In the genomic region with DNA sequence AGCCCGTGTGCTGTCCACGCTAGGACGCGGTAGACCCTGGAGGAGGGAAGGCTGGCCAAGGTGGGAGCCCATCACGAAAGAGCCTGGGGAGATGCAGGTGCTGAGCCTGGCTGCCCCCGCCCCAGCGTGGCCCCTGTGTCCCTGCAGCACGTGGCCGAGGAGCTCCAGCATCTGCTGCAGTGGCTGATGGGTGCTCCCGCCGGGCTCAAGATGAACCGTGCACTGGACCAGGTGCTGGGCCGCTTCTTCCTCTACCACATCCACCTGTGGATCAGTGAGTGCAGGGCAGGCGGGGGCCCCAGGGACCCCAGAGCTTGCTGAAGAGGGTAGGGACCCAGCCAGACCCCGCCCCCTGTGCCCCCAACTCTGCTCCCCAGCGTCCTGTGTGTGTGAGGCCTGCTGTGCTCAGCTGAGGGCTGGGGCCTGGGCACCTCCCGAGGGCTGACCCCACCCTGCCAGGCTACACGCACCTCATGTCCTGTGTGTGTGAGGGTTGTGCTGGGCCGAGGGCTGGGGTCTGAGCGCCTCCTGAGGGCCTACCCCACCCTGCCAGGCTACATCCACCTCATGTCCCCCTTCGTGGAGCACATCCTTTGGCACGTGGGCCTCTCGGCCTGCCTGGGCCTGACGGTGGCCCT, we compare ENCODE assay signal across 21 cellular contexts. TPM values are rescaled to one million over a fixed set of nuclear protein-coding genes. Genes with fewer than 3 reads are reported as not detected.
DNase-seq lines count a peak whose midpoint lies in the region; ATAC-seq, FAIRE-seq and TF ChIP-seq lines count a peak whose summit lies in the region.
"Had no signal": no experiment of that assay in that cellular context is flagged by ENCODE, and none has a peak within 500 bp of the region (broad histone marks: within the 10 kb centered on the region; RNA-seq: fewer than 3 reads in every experiment).

No MANE protein-coding gene starts in this region.

- H3K36me3 Mint-ChIP-seq in WTC11 = no peaks in the 10 kb centered on the region
- H3K36me3 Mint-ChIP-seq: memory B cell had no signal

- peak; percentile 7 for ATAC-seq in HG03571 (IDR thresholded peaks at IDR 0.05; ENCODE audit: unreplicated experiment)
- ATAC-seq in WTC11 = no peak
- ATAC-seq in HG02588 (IDR thresholded peaks at IDR 0.05; ENCODE audit: unreplicated experiment) = no peak

- H3K79me2 ChIP-seq in endothelial cell of umbilical vein (ENCODE audit: control insufficient read depth, insufficient read depth, low read length) = no peaks in the 10 kb centered on the region
- no peaks in the 10 kb centered on the region for H3K79me2 ChIP-seq in smooth muscle cell (ENCODE audit: low read depth)

- H3K36me3 ChIP-seq in endothelial cell of umbilical vein (ENCODE audit: control insufficient read depth in 2 of 2, extremely low read depth in 1 of 2, insufficient read depth in 2 of 2, low read length in 2 of 2) (peaks cover 0 to 16% of the 10 kb centered on the region in 2 experiments), smooth muscle cell (ENCODE audit: low read depth) (no peaks in the 10 kb centered on the region)

- no peak overlapping the region for H3K27ac ChIP-seq in endothelial cell of umbilical vein (ENCODE audit: insufficient read depth, low read depth, low read length)
- H3K27ac ChIP-seq in smooth muscle cell (ENCODE audit: low read depth) = no peak overlapping the region
- H3K27ac ChIP-seq: neutrophil, Peyer's patch, WERI-Rb-1 had no signal

- POLR2A ChIA-PET in endothelial cell of umbilical vein (lab: Charles Lee) (interaction anchor here (0.6 kb wide), 1 partner anchor 76 kb away, joined by 6 read pairs; no protein-coding TSS in a partner anchor), WTC11 (lab: Charles Lee) (interaction anchor here (0.5 to 1.5 kb wide), 2 partner anchors 9 to 58 kb away, joined by 3 read pairs; partner anchors contain the start of gene METTL26)

- H2AFZ ChIP-seq in endothelial cell of umbilical vein (ENCODE audit: low read depth, low read length) (no peak overlapping the region), smooth muscle cell (ENCODE audit: low read depth) (no peak overlapping the region)

- no peak overlapping the region for H3K4me2 ChIP-seq in endothelial cell of umbilical vein (ENCODE audit: insufficient read depth, low read length)
- peak overlapping the region; percentile 76 for H3K4me2 ChIP-seq in smooth muscle cell

- dilution Hi-C loops in endothelial cell of umbilical vein (cut with MboI; ENCODE audit: extremely low pct_ligation_motif_present, low sequenced_read_pairs) = no loop called here

- no peak for FAIRE-seq in endothelial cell of umbilical vein (lab: Jason Lieb, UNC)

- no peak overlapping the region for H3K4me3 Mint-ChIP-seq in WTC11
- H3K4me3 Mint-ChIP-seq: activated CD4-positive, alpha-beta T cell treated with anti-CD3 and anti-CD28 coated beads, Interleukin-2, amount 10 ng/mL, durations not matched to agents 24 days and 14 days; CD8-positive, alpha-beta T cell had no signal

- H3K27me3 ChIP-seq in endothelial cell of umbilical vein (ENCODE audit: control insufficient read depth in 2 of 2, insufficient read depth in 2 of 2, low read length in 2 of 2) (no peaks in the 10 kb centered on the region), smooth muscle cell (ENCODE audit: low read depth) (no peaks in the 10 kb centered on the region)
- H3K27me3 ChIP-seq: esophagus squamous epithelium, neutrophil, Peyer's patch had no signal

- CTCF ChIA-PET in endothelial cell of umbilical vein (lab: Charles Lee) (interaction anchor here (1.0 to 2.1 kb wide), 5 partner anchors 10 to 92 kb away, joined by 3 to 10 read pairs (median 5); no protein-coding TSS in a partner anchor), WTC11 (lab: Charles Lee) (interaction anchor here (0.6 to 2.0 kb wide), 22 partner anchors 8 to 186 kb away, joined by 3 to 11 read pairs (median 4); partner anchors contain the start of genes CAPN15, MCRIP2, NHLRC4 and RAB40C)

- WGBS in smooth muscle cell (ENCODE audit: low lambda C conversion rate) = 92% methylated on average over 21 of the region's 24 CpGs

- H4K20me1 ChIP-seq in endothelial cell of umbilical vein (replicated peaks; ENCODE audit: control insufficient read depth, extremely low read depth, insufficient read depth, low read length) (no peaks in the 10 kb centered on the region), smooth muscle cell (ENCODE audit: low read depth) (peaks cover 5% of the 10 kb centered on the region)

- TF ChIP-seq CTCF in endothelial cell of umbilical vein (IDR thresholded peaks at IDR 0.05; ENCODE audit: extremely low read depth in 1 of 2, insufficient read depth in 1 of 2, low read depth in 1 of 2, low read length in 2 of 2) = no peak
- no peak for TF ChIP-seq CTCF in smooth muscle cell (IDR thresholded peaks at IDR 0.05; ENCODE audit: borderline replicate concordance, insufficient read depth, poor library complexity, severe bottlenecking)
- TF ChIP-seq CTCF in WTC11 (IDR thresholded peaks at IDR 0.05) = no peak

- no peak for TF ChIP-seq POLR2A in endothelial cell of umbilical vein (IDR thresholded peaks at IDR 0.05; ENCODE audit: low read depth, low read length)

- intact Hi-C loops in endothelial cell of umbilical vein (cut with micrococcal nuclease) = no loop called here

- no peaks in the 10 kb centered on the region for H3K9me3 Mint-ChIP-seq in WTC11
- H3K9me3 Mint-ChIP-seq: activated CD4-positive, alpha-beta T cell treated with anti-CD3 and anti-CD28 coated beads, Interleukin-2, amount 10 ng/mL, durations not matched to agents 24 days and 14 days; activated T-cell treated with anti-CD3 and anti-CD28 coated beads, Interleukin-2, amount 50 U/mL, for 4 hours; CD8-positive, alpha-beta T cell; memory B cell; stimulated activated naive B cell treated with anti-CD40 and anti-IgM and Interleukin-4, amounts not matched to agents 10 μg/mL and 1 μg/mL and 100 μg/mL, for 72 hours had no signal

- H3K9ac ChIP-seq in endothelial cell of umbilical vein (replicated peaks; ENCODE audit: extremely low read depth, insufficient read depth, low read length) (no peak overlapping the region), smooth muscle cell (ENCODE audit: low read depth) (no peak overlapping the region)

- no peak overlapping the region for H3K27ac Mint-ChIP-seq in WTC11
- H3K27ac Mint-ChIP-seq: activated CD4-positive, alpha-beta T cell treated with anti-CD3 and anti-CD28 coated beads, Interleukin-2, amount 10 ng/mL, durations not matched to agents 24 days and 14 days; CD8-positive, alpha-beta T cell; memory B cell; progenitor cell of endocrine pancreas; stimulated activated naive B cell treated with anti-CD40 and anti-IgM and Interleukin-4, amounts not matched to agents 10 μg/mL and 1 μg/mL and 100 μg/mL, for 72 hours had no signal

- BruUV-seq in endothelial cell of umbilical vein (replicated peaks; lab: Mats Ljungman, UMichigan) = no TSS peak

- no peaks in the 10 kb centered on the region for H3F3A ChIP-seq in smooth muscle cell (ENCODE audit: low read depth)

- DNase-seq in endothelial cell of umbilical vein (ENCODE audit: low read depth, low spot score) (no peak), smooth muscle cell (lab: John Stamatoyannopoulos, UW; ENCODE audit: unreplicated experiment) (no peak), WTC11 (ENCODE audit: low spot score) (no peak)
- DNase-seq: DMS 273 treated with DMSO at 0.1 percent for 48 hours, esophagus squamous epithelium, foreskin melanocyte, NCI-H1092 treated with DMSO at 0.1 percent for 48 hours, SW 1271 had no signal

- H3K4me1 ChIP-seq in endothelial cell of umbilical vein (ENCODE audit: control insufficient read depth, extremely low read depth, insufficient read depth, low read length) (peaks cover 2% of the 10 kb centered on the region), smooth muscle cell (ENCODE audit: low read depth) (no peaks in the 10 kb centered on the region)

- H3K9me3 ChIP-seq in endothelial cell of umbilical vein (replicated peaks; ENCODE audit: control insufficient read depth, insufficient read depth, low read length) (no peaks in the 10 kb centered on the region), smooth muscle cell (replicated peaks; ENCODE audit: low read depth) (no peaks in the 10 kb centered on the region)
- H3K9me3 ChIP-seq: esophagus squamous epithelium, neutrophil, Peyer's patch had no signal

- H3K4me3 ChIP-seq in endothelial cell of umbilical vein (replicated peaks in 1 of 3; ENCODE audit: insufficient read depth in 1 of 3, low read depth in 1 of 3, low read length in 3 of 3) (no peak overlapping the region), smooth muscle cell (no peak overlapping the region)

- no peaks in the 10 kb centered on the region for H3K27me3 Mint-ChIP-seq in WTC11 (ENCODE audit: low read depth)
- H3K27me3 Mint-ChIP-seq: activated CD4-positive, alpha-beta T cell treated with anti-CD3 and anti-CD28 coated beads, Interleukin-2, amount 10 ng/mL, durations not matched to agents 24 days and 14 days; memory B cell; progenitor cell of endocrine pancreas; stimulated activated naive B cell treated with anti-CD40 and anti-IgM and Interleukin-4, amounts not matched to agents 10 μg/mL and 1 μg/mL and 100 μg/mL, for 72 hours had no signal

- peaks cover 4% of the 10 kb centered on the region for H3K4me1 Mint-ChIP-seq in WTC11

- H3K9me1 ChIP-seq in endothelial cell of umbilical vein (replicated peaks; ENCODE audit: control insufficient read depth, extremely low read depth, insufficient read depth, low read length) = no peaks in the 10 kb centered on the region

RNA-seq across cellular contexts. Expression of gene PIGQ, which starts 8.6 kb away (rescaled TPM):
- 56.8 and 67.7 TPM in 2 replicates for total RNA-seq in endothelial cell of umbilical vein
- 66.9 and 82.9 TPM in 2 replicates for polyA plus RNA-seq in endothelial cell of umbilical vein
- polyA plus RNA-seq in endothelial cell of umbilical vein (2011; cell fraction: cytosol; rRNA removed) = 30.5 and 46.1 TPM in 2 replicates
- polyA plus RNA-seq in endothelial cell of umbilical vein (2011; cell fraction: nucleus; rRNA removed) = 108 and 124 TPM in 2 replicates
- polyA plus RNA-seq in endothelial cell of umbilical vein (2012) = 21.3 and 30.6 TPM in 2 replicates
- polyA minus RNA-seq in endothelial cell of umbilical vein = 42.4 and 65.2 TPM in 2 replicates
- polyA minus RNA-seq in endothelial cell of umbilical vein (2011; cell fraction: cytosol; rRNA and poly(A)+ RNA removed) = 51.1 TPM
- polyA minus RNA-seq in endothelial cell of umbilical vein (2011; cell fraction: nucleus; rRNA and poly(A)+ RNA removed) = 30.8 and 49.5 TPM in 2 replicates
- total RNA-seq in smooth muscle cell = 21.0 and 30.1 TPM in 2 replicates
- 45.7 and 51.0 TPM in 2 replicates for polyA plus RNA-seq in smooth muscle cell
- 57.7 to 63.7 TPM (median 60.8 TPM) in 3 replicates for total RNA-seq in WTC11 (2021)

RNA-seq across cellular contexts. Expression of gene RAB40C, which starts 11.5 kb away (rescaled TPM):
- total RNA-seq in endothelial cell of umbilical vein (16.7 and 18.8 TPM in 2 replicates), smooth muscle cell (14.7 and 21.2 TPM in 2 replicates), WTC11 (2021) (22.5 to 28.0 TPM (median 26.2 TPM) in 3 replicates)
- polyA plus RNA-seq in endothelial cell of umbilical vein (12.4 and 16.3 TPM in 2 replicates), smooth muscle cell (27.0 and 28.3 TPM in 2 replicates)
- polyA plus RNA-seq in endothelial cell of umbilical vein (2011; cell fraction: cytosol; rRNA removed) = 8.3 and 10.9 TPM in 2 replicates
- 13.7 and 15.5 TPM in 2 replicates for polyA plus RNA-seq in endothelial cell of umbilical vein (2011; cell fraction: nucleus; rRNA removed)
- 11.0 and 14.9 TPM in 2 replicates for polyA plus RNA-seq in endothelial cell of umbilical vein (2012)
- 7.6 and 8.3 TPM in 2 replicates for polyA minus RNA-seq in endothelial cell of umbilical vein
- polyA minus RNA-seq in endothelial cell of umbilical vein (2011; cell fraction: cytosol; rRNA and poly(A)+ RNA removed) = 17.3 TPM
- polyA minus RNA-seq in endothelial cell of umbilical vein (2011; cell fraction: nucleus; rRNA and poly(A)+ RNA removed) = 3.1 and 6.3 TPM in 2 replicates

RNA-seq across cellular contexts. Expression of gene NHLRC4, which starts 11.5 kb away (rescaled TPM):
- total RNA-seq in endothelial cell of umbilical vein (0.30 and 0.73 TPM in 2 replicates), smooth muscle cell (0.18 and 0.63 TPM in 2 replicates), WTC11 (2021) (0.76 to 0.92 TPM (median 0.87 TPM) in 3 replicates)
- polyA plus RNA-seq in endothelial cell of umbilical vein (0.94 and 0.96 TPM in 2 replicates), smooth muscle cell (0.85 and 2.6 TPM in 2 replicates)
- 0.40 and 0.55 TPM in 2 replicates for polyA plus RNA-seq in endothelial cell of umbilical vein (2011; cell fraction: cytosol; rRNA removed)
- 0.61 and 0.97 TPM in 2 replicates for polyA plus RNA-seq in endothelial cell of umbilical vein (2011; cell fraction: nucleus; rRNA removed)
- 0.44 and 0.56 TPM in 2 replicates for polyA plus RNA-seq in endothelial cell of umbilical vein (2012)
- 0.42 TPM in 1 of 2 replicates, not detected in the other for polyA minus RNA-seq in endothelial cell of umbilical vein
- polyA minus RNA-seq in endothelial cell of umbilical vein (2011; cell fraction: cytosol; rRNA and poly(A)+ RNA removed) = not detected
- 0.34 and 0.38 TPM in 2 replicates for polyA minus RNA-seq in endothelial cell of umbilical vein (2011; cell fraction: nucleus; rRNA and poly(A)+ RNA removed)

RNA-seq across cellular contexts. Expression of gene PRR35, which starts 18.2 kb away (rescaled TPM):
- not detected in 2 replicates for total RNA-seq in endothelial cell of umbilical vein
- not detected in 2 replicates for polyA plus RNA-seq in endothelial cell of umbilical vein
- not detected in 2 replicates for polyA plus RNA-seq in endothelial cell of umbilical vein (2011; cell fraction: cytosol; rRNA removed)
- polyA plus RNA-seq in endothelial cell of umbilical vein (2011; cell fraction: nucleus; rRNA removed) = not detected in 2 replicates
- not detected in 2 replicates for polyA plus RNA-seq in endothelial cell of umbilical vein (2012)
- not detected in 2 replicates for polyA minus RNA-seq in endothelial cell of umbilical vein
- not detected for polyA minus RNA-seq in endothelial cell of umbilical vein (2011; cell fraction: cytosol; rRNA and poly(A)+ RNA removed)
- not detected in 2 replicates for polyA minus RNA-seq in endothelial cell of umbilical vein (2011; cell fraction: nucleus; rRNA and poly(A)+ RNA removed)
- not detected in 2 replicates for total RNA-seq in smooth muscle cell
- not detected in 2 replicates for polyA plus RNA-seq in smooth muscle cell
- total RNA-seq in WTC11 (2021) = 0.72 to 1.1 TPM (median 0.94 TPM) in 3 replicates
- total RNA-seq: activated CD4-positive, alpha-beta T cell treated with anti-CD3 and anti-CD28 coated beads, Interleukin-2, amount 10 ng/mL, durations not matched to agents 24 days and 14 days; CD8-positive, alpha-beta T cell; esophagus squamous epithelium; left cardiac atrium; Peyer's patch; progenitor cell of endocrine pancreas; urinary bladder had no signal
- polyA plus RNA-seq: urinary bladder had no signal

RNA-seq across cellular contexts. Expression of gene CAPN15, which starts 50.8 kb away (rescaled TPM):
- total RNA-seq in endothelial cell of umbilical vein = 65.0 and 70.1 TPM in 2 replicates
- polyA plus RNA-seq in endothelial cell of umbilical vein = 33.9 and 48.6 TPM in 2 replicates
- polyA plus RNA-seq in endothelial cell of umbilical vein (2011; cell fraction: cytosol; rRNA removed) = 14.6 and 22.7 TPM in 2 replicates
- polyA plus RNA-seq in endothelial cell of umbilical vein (2011; cell fraction: nucleus; rRNA removed) = 63.6 and 68.1 TPM in 2 replicates
- polyA plus RNA-seq in endothelial cell of umbilical vein (2012) = 20.7 and 35.9 TPM in 2 replicates
- 17.2 and 27.8 TPM in 2 replicates for polyA minus RNA-seq in endothelial cell of umbilical vein
- polyA minus RNA-seq in endothelial cell of umbilical vein (2011; cell fraction: cytosol; rRNA and poly(A)+ RNA removed) = 47.6 TPM
- 21.5 and 36.2 TPM in 2 replicates for polyA minus RNA-seq in endothelial cell of umbilical vein (2011; cell fraction: nucleus; rRNA and poly(A)+ RNA removed)
- 8.6 and 14.7 TPM in 2 replicates for total RNA-seq in smooth muscle cell
- 18.7 and 23.6 TPM in 2 replicates for polyA plus RNA-seq in smooth muscle cell
- total RNA-seq in WTC11 (2021) = 89.3 to 110 TPM (median 93.8 TPM) in 3 replicates
